In the genomic region with DNA sequence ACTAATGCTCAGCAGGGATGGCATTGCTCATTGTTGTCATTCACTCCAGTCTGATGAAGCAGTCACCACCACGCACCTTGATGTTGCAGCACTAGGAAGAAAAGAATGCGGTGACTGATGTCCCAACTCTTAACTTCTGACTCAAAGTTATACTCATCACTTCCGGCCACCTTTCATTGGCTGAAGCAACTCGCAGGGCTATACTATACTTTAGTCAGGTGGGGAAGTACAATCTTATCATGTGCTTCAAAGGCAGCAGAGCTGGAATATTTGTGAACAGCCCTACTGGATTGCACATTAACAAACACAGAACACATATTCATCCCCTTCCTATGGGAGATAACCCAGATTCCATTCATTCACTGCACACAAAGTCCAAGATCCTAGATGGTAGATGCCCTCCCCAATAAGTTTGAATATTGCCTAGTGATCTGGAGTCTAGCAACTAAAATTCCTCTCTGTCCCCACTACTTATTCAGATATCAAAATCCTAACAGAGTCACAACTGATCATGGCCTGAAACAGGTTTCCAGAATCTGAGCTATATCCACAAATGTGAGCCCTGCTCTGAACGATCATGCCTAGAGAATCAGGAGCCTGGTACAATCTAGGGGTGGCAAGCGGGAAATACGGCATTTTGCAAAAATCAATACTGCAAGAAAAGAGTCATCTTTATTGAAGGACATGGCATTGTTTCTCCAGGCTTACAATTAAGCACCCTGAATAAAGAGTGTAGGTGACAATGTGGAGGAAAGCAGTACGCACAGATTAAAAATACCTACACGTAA, we compare ENCODE assay signal across 13 cellular contexts.
A peak's percentile ranks its signal among the peaks of the same experiment; 100 is the strongest.
DNase-seq lines count a peak whose midpoint lies in the region; TF ChIP-seq lines count a peak whose summit lies in the region.
"Had no signal": no experiment of that assay in that cellular context is flagged by ENCODE, and none has a peak within 500 bp of the region (broad histone marks: within the 10 kb centered on the region; RNA-seq: fewer than 3 reads in every experiment).

No MANE protein-coding gene starts in this region.

- POLR2A ChIA-PET in RWPE1 (lab: Yijun Ruan, JAX; ENCODE audit: low non-redundant PET) = no interaction called here

- no peak overlapping the region for H3K27ac ChIP-seq in RWPE1
- H3K27ac ChIP-seq: BLaER1 treated with 17β-estradiol and CSF1 and Interleukin-3, amounts not matched to agents 10 nM and 100 nM; left ventricle myocardium inferior had no signal

- no peak for TF ChIP-seq CTCF in RWPE1 (conservative IDR thresholded peaks at IDR 0.05; ENCODE audit: low read depth)
- no peak for TF ChIP-seq CTCF in foreskin fibroblast (IDR thresholded peaks at IDR 0.05; ENCODE audit: low read depth, low read length)

- DNase-seq in stimulated activated CD4-positive, alpha-beta T cell treated with anti-CD3 and anti-CD28 coated beads, Interleukin-1b, Interleukin-23, amount 100 ng/mL, for 48 hours = peak; percentile 31
- DNase-seq in stimulated activated CD4-positive, alpha-beta T cell treated with anti-CD3 and anti-CD28 coated beads, Interleukin-2, amount 100 ng/mL, for 48 hours = no peak
- peak; percentile 71 for DNase-seq in RWPE1 (ENCODE audit: low spot score)
- DNase-seq in foreskin fibroblast = peak; percentile 41
- no peak for DNase-seq in AG08395 (ENCODE audit: low spot score)
- no peak for DNase-seq in NCI-H1105 treated with DMSO at 0.1 percent for 48 hours (lab: John Stamatoyannopoulos, UW)
- DNase-seq in stimulated activated naive CD4-positive, alpha-beta T cell (lab: John Stamatoyannopoulos, UW) = no peak
- DNase-seq in NCI-H146 treated with DMSO at 0.1 percent for 48 hours (lab: John Stamatoyannopoulos, UW; ENCODE audit: unreplicated experiment) = no peak
- DNase-seq: left ventricle myocardium inferior; NCI-H1694 treated with DMSO at 0.1 percent for 48 hours; nucleus accumbens; stimulated activated naive CD8-positive, alpha-beta T cell treated with anti-CD3 and anti-CD28 coated beads, Interleukin-15, amount 100 ng/mL, for 72 hours had no signal

- CTCF ChIA-PET in RWPE1 (lab: Yijun Ruan, JAX) = no interaction called here

- no peak overlapping the region for H3K4me3 ChIP-seq in foreskin fibroblast (ENCODE audit: low read depth in 1 of 2, low read length in 2 of 2)
- H3K4me3 ChIP-seq: BLaER1 treated with 17β-estradiol and CSF1 and Interleukin-3, amounts not matched to agents 10 nM and 100 nM; left ventricle myocardium inferior had no signal

Comparison
In these comparisons a context has a peak if more than half of its experiments do, and no peak if none do; other contexts are left out.
1. DNase-seq: peak in stimulated activated CD4-positive, alpha-beta T cell treated with anti-CD3 and anti-CD28 coated beads, Interleukin-1b, Interleukin-23, amount 100 ng/mL, for 48 hours (single experiment), RWPE1 (single experiment) and foreskin fibroblast (2 of 2); none in stimulated activated CD4-positive, alpha-beta T cell treated with anti-CD3 and anti-CD28 coated beads, Interleukin-2, amount 100 ng/mL, for 48 hours (0 of 2), AG08395 (single experiment), NCI-H1105 treated with DMSO at 0.1 percent for 48 hours (single experiment), stimulated activated naive CD4-positive, alpha-beta T cell (0 of 6) and NCI-H146 treated with DMSO at 0.1 percent for 48 hours (single experiment).